17 cellular contexts compared by ENCODE assay signal in the genomic region with DNA sequence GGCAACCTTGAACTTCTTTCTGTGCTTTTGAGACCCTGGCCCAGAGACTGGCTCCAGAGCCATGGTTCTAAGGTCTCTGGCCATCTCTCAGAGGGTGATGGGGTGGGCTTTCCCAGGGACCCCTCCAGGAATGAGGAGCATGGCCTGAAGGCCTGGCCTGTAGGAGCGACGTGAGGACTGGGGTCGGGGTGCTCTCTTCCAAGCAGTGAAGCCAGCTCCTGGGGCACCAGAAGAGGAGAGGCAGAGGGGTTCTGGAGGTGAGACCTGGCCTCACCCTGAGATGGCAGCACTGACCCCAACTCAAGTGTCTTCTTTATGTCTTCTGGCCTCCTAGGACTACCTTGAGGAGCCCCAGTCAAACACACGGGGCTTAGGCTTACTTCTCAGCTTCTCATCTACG.
"Had no signal": no experiment of that assay in that cellular context is flagged by ENCODE, and none has a peak within 500 bp of the region (broad histone marks: within the 10 kb centered on the region; RNA-seq: fewer than 3 reads in every experiment).

No MANE protein-coding gene starts in this region.

- H3K4me1 ChIP-seq: left lung, psoas muscle had no signal

- H3K27me3 ChIP-seq: dorsolateral prefrontal cortex, left lung, upper lobe of left lung had no signal

- H3K27ac Mint-ChIP-seq: activated naive CD4-positive, alpha-beta T cell treated with anti-CD3 and anti-CD28 coated beads, Interleukin-2, amount 10 ng/mL, durations not matched to agents 7 days and 5 days; activated T-helper 17 cell treated with anti-CD3 and anti-CD28 coated beads, Interleukin-2, amount 50 U/mL, for 72 hours had no signal

- H3K9me3 ChIP-seq: thoracic aorta, upper lobe of left lung had no signal

- H3K4me3 Mint-ChIP-seq: activated naive CD4-positive, alpha-beta T cell treated with anti-CD3 and anti-CD28 coated beads, Interleukin-2, amount 10 ng/mL, durations not matched to agents 7 days and 5 days; activated T-helper 17 cell treated with anti-CD3 and anti-CD28 coated beads, Interleukin-2, amount 50 U/mL, for 72 hours; nephron progenitor cell had no signal

- H3K4me3 ChIP-seq: dorsolateral prefrontal cortex, left lung, psoas muscle, thoracic aorta, upper lobe of left lung had no signal

- H3K4me1 Mint-ChIP-seq: activated naive CD4-positive, alpha-beta T cell treated with anti-CD3 and anti-CD28 coated beads, Interleukin-2, amount 10 ng/mL, durations not matched to agents 7 days and 5 days had no signal

- DNase-seq: activated CD4-positive, alpha-beta T cell treated with anti-CD3 and anti-CD28 coated beads, Interleukin-2, amount 50 U/mL, for 1 hour; activated T-cell treated with anti-CD3 and anti-CD28 coated beads for 4 hours; foreskin fibroblast; mammary epithelial cell; nephron progenitor cell; psoas muscle; right cardiac atrium; small intestine; stimulated activated CD4-positive, alpha-beta T cell treated with anti-CD3 and anti-CD28 coated beads, Interleukin-15, amount 100 ng/mL, for 24 hours; stimulated activated CD4-positive, alpha-beta T cell treated with anti-CD3 and anti-CD28 coated beads, Interleukin-2, amount 100 ng/mL, for 48 hours had no signal

- H3K27me3 Mint-ChIP-seq: activated naive CD4-positive, alpha-beta T cell treated with anti-CD3 and anti-CD28 coated beads, Interleukin-2, amount 10 ng/mL, durations not matched to agents 7 days and 5 days; activated T-helper 17 cell treated with anti-CD3 and anti-CD28 coated beads, Interleukin-2, amount 50 U/mL, for 72 hours had no signal

- H3K9me3 Mint-ChIP-seq: activated naive CD4-positive, alpha-beta T cell treated with anti-CD3 and anti-CD28 coated beads, Interleukin-2, amount 10 ng/mL, durations not matched to agents 7 days and 5 days; activated T-helper 17 cell treated with anti-CD3 and anti-CD28 coated beads, Interleukin-2, amount 50 U/mL, for 72 hours had no signal

- ATAC-seq: activated T-helper 17 cell treated with anti-CD3 and anti-CD28 coated beads, Interleukin-2, amount 50 U/mL, for 72 hours; psoas muscle; right cardiac atrium had no signal

- H3K27ac ChIP-seq: epithelial cell of prostate, left lung, psoas muscle, thoracic aorta, upper lobe of left lung had no signal
